8 cellular contexts compared by ENCODE assay signal in the genomic region with DNA sequence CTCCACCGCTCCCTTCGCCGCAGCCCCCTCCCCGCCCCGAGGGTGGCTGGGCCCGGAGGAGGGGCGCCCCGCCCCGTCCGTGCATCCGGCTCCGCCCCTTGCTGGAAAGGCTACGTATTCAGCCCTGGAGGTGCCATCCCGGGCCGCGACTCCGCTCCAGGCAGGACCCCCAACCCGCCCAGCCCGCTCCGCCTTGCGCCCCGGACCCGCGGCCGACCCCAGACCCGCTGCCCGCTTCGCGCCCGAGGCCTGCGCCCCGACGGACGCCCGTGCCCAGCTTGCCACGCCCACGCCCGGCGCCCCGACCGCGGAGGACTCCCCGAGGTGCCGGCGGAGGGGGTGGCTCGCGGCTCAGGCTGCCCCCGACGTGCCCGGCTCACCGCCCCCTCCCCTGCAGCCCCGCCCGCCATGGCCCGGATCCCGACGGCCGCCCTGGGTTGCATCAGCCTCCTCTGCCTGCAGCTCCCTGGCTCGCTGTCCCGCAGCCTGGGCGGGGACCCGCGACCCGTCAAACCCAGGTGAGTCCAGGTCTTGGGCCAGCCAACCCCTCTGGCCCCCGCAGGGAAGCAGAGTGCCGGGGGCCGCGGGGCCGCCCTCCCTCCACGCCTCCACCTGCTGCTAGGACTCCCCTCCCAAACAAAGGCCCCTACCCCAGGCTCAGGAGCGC. TPM values are rescaled to one million over a fixed set of nuclear protein-coding genes. Genes with fewer than 3 reads are reported as not detected.
A peak's percentile ranks its signal among the peaks of the same experiment; 100 is the strongest.
DNase-seq lines count a peak whose midpoint lies in the region; ATAC-seq and TF ChIP-seq lines count a peak whose summit lies in the region.

A gene with protein sequence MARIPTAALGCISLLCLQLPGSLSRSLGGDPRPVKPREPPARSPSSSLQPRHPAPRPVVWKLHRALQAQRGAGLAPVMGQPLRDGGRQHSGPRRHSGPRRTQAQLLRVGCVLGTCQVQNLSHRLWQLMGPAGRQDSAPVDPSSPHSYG (plus strand): TSS at position 104 of the 667 bp plus-strand sequence. CDS start 305 bp downstream, at position 409.

- 4% methylated on average over 24 to 67 of the region's 70 CpGs for WGBS in GM23248 (ENCODE audit: low coverage in 1 of 2, low lambda C conversion rate in 2 of 2, missing lambda C conversion rate in 2 of 2), 2 experiments
- 2 to 3% methylated on average over 6 to 31 of the region's 70 CpGs for WGBS in testis, 2 donors

- peaks cover 81% of the 10 kb centered on the region for H3K27me3 Mint-ChIP-seq in dendritic cell treated with granulocyte-macrophage colony-stimulating factor and Interleukin-4, amounts not matched to agents 40 ng/mL and 50 ng/mL, for 4 days

- in situ Hi-C loops in GM23248 (cut with MboI), result no loop called here

- no peak for TF ChIP-seq POLR2A in testis (IDR thresholded peaks at IDR 0.05)

- peak; percentile 64 for ATAC-seq in mucosa of descending colon
- ATAC-seq in HG03469 (IDR thresholded peaks at IDR 0.05; ENCODE audit: unreplicated experiment), result no peak

- intact Hi-C loops in dendritic cell treated with granulocyte-macrophage colony-stimulating factor and Interleukin-4, amounts not matched to agents 40 ng/mL and 50 ng/mL, for 4 days (cut with micrococcal nuclease), result no loop called here
- intact Hi-C loops in mucosa of descending colon (cut with DNase I, micrococcal nuclease) (no loop called here), testis (cut with DNase I; ENCODE audit: low total_unique reads) (no loop called here)

- H3K9me3 ChIP-seq in GM23248 (ENCODE audit: low read depth), result no peaks in the 10 kb centered on the region
- H3K9me3 ChIP-seq in mucosa of descending colon, result no peaks in the 10 kb centered on the region
- H3K9me3 ChIP-seq in testis, result no peaks in the 10 kb centered on the region

- H3K4me1 Mint-ChIP-seq in dendritic cell treated with granulocyte-macrophage colony-stimulating factor and Interleukin-4, amounts not matched to agents 40 ng/mL and 50 ng/mL, for 4 days (ENCODE audit: low read depth), result peaks cover 9% of the 10 kb centered on the region

- H3K4me1 ChIP-seq in GM23248 (ENCODE audit: insufficient read depth), result 0 out of 2 replicates have a peak, but pooled peaks cover 3% of the 10 kb centered on the region
- H3K4me1 ChIP-seq in mucosa of descending colon (ENCODE audit: low read depth), result peaks cover 23% of the 10 kb centered on the region
- H3K4me1 ChIP-seq in testis, result no peaks in the 10 kb centered on the region

- H2AFZ ChIP-seq in GM23248, result peak within 1 kb of the TSS; percentile 72

- peak within 1 kb of the TSS; percentile 80 for H3K4me2 ChIP-seq in GM23248 (ENCODE audit: unreplicated experiment)

- peak within 1 kb of the TSS; percentile 83 for H3K9ac ChIP-seq in GM23248

- H3K27ac ChIP-seq in GM23248 (no peak within 1 kb of the TSS), testis (no peak within 1 kb of the TSS)

- H3K9me3 Mint-ChIP-seq in dendritic cell treated with granulocyte-macrophage colony-stimulating factor and Interleukin-4, amounts not matched to agents 40 ng/mL and 50 ng/mL, for 4 days, result no peaks in the 10 kb centered on the region

- H3K27me3 ChIP-seq in GM23248 (replicated peaks; ENCODE audit: insufficient read depth), result no peaks in the 10 kb centered on the region
- no peaks in the 10 kb centered on the region for H3K27me3 ChIP-seq in testis

- H4K20me1 ChIP-seq in GM23248 (ENCODE audit: insufficient read depth), result no peaks in the 10 kb centered on the region

- no peaks in the 10 kb centered on the region for H3K36me3 Mint-ChIP-seq in dendritic cell treated with granulocyte-macrophage colony-stimulating factor and Interleukin-4, amounts not matched to agents 40 ng/mL and 50 ng/mL, for 4 days (ENCODE audit: low read depth)

- H3K9me2 ChIP-seq in GM23248 (ENCODE audit: insufficient read depth), result no peaks in the 10 kb centered on the region

- peak; percentile 59 for DNase-seq in GM23248
- peak; percentile 73 for DNase-seq in activated CD4-positive, CD25-positive, alpha-beta regulatory T cell treated with anti-CD3 and anti-CD28 coated beads, Interleukin-2, amount 50 U/mL, for 72 hours
- DNase-seq in mucosa of descending colon, result peak; percentile 73 to 79 (median 74)
- DNase-seq in testis, result no peak
- DNase-seq in NCI-H510A treated with DMSO at 0.1 percent for 48 hours (lab: John Stamatoyannopoulos, UW), result no peak
- no peak for DNase-seq in GM19240 (ENCODE audit: insufficient read length, low spot score)

- H3K79me2 ChIP-seq in GM23248 (ENCODE audit: insufficient read depth), result peaks cover 4% of the 10 kb centered on the region; the same call in 1 of the 2 replicates

- H3K4me3 Mint-ChIP-seq in dendritic cell treated with granulocyte-macrophage colony-stimulating factor and Interleukin-4, amounts not matched to agents 40 ng/mL and 50 ng/mL, for 4 days, result peak within 1 kb of the TSS; percentile 60

- no peak within 1 kb of the TSS for H3K27ac Mint-ChIP-seq in dendritic cell treated with granulocyte-macrophage colony-stimulating factor and Interleukin-4, amounts not matched to agents 40 ng/mL and 50 ng/mL, for 4 days

- peak within 1 kb of the TSS; percentile 84 for H3K4me3 ChIP-seq in GM23248
- H3K4me3 ChIP-seq in mucosa of descending colon, result peak within 1 kb of the TSS; percentile 12
- H3K4me3 ChIP-seq in testis, result peak within 1 kb of the TSS; percentile 37 to 50

- H3F3A ChIP-seq in GM23248 (ENCODE audit: insufficient read depth), result no peaks in the 10 kb centered on the region

- H3K36me3 ChIP-seq in GM23248 (ENCODE audit: low read depth) (no peaks in the 10 kb centered on the region), mucosa of descending colon (ENCODE audit: low read depth) (no peaks in the 10 kb centered on the region), testis (ENCODE audit: low read depth, missing control alignments) (no peaks in the 10 kb centered on the region)

- TF ChIP-seq CTCF in mucosa of descending colon (IDR thresholded peaks at IDR 0.05), result no peak
- TF ChIP-seq CTCF in testis (IDR thresholded peaks at IDR 0.05), result no peak

RNA-seq across cellular contexts. Expression of the gene that starts here (rescaled TPM):
- 11.4 and 15.2 TPM in 2 replicates for total RNA-seq in GM23248 (2014; rRNA removed; shearing (Covaris generic))
- polyA plus RNA-seq in GM23248 (2016; fragmentation: Nextera tagmentation; extraction: Ambion mirVana) (11.6 and 14.0 TPM in 2 replicates), testis (ENCODE audit: insufficient read depth, low read depth, low replicate concordance) (0.99 TPM)
- total RNA-seq in mucosa of descending colon (1 to 10 TPM in 2 of 3 donors, under 1 TPM in 1; 0.95 to 3.9 (median 1.4) TPM), testis (1 to 10 TPM; 1.0 to 1.9 TPM)

Comparison
In these comparisons a context has a peak if more than half of its experiments do, and no peak if none do; other contexts are left out.
1. DNase-seq: peak in GM23248 (single experiment), activated CD4-positive, CD25-positive, alpha-beta regulatory T cell treated with anti-CD3 and anti-CD28 coated beads, Interleukin-2, amount 50 U/mL, for 72 hours (single experiment) and mucosa of descending colon (3 of 3); none in testis (single experiment), NCI-H510A treated with DMSO at 0.1 percent for 48 hours (single experiment) and GM19240 (single experiment).
2. H3K4me3 ChIP-seq: peak in every context shown above with its lines; median percentile 84 in GM23248; 44 in testis; 12 in mucosa of descending colon.